1 cellular context compared by ENCODE assay signal in genomic region chr3:40336511-40337135, GRCh38.
TF ChIP-seq lines count a peak whose summit lies in the region.

No MANE protein-coding gene starts in this region.

TF ChIP-seq in GM12878, 131 proteins besides CTCF, POLR2A, EP300 and RAD21:
- TF ChIP-seq WRNIP1 (IDR thresholded peaks at IDR 0.05; ENCODE audit: borderline replicate concordance, low read depth, low read length) (no peak), NBN (IDR thresholded peaks at IDR 0.05) (no peak), IKZF1 (conservative IDR thresholded peaks at IDR 0.05) (no peak), NKRF (conservative IDR thresholded peaks at IDR 0.05) (no peak), RBBP5 (conservative IDR thresholded peaks at IDR 0.05) (no peak), YY1 (IDR thresholded peaks at IDR 0.05; ENCODE audit: low read depth, low read length) (no peak), JUNB (IDR thresholded peaks at IDR 0.05) (no peak), RFX5 (IDR thresholded peaks at IDR 0.05; ENCODE audit: low read depth, low read length) (no peak), ZNF384 (IDR thresholded peaks at IDR 0.05; ENCODE audit: borderline replicate concordance, low read depth, low read length) (no peak), RELA (IDR thresholded peaks at IDR 0.05; ENCODE audit: borderline replicate concordance, partially characterized antibody) (no peak), SMAD5 (IDR thresholded peaks at IDR 0.05; ENCODE audit: low read depth) (no peak), EED (IDR thresholded peaks at IDR 0.05; ENCODE audit: low read depth) (no peak), TBL1XR1 (IDR thresholded peaks at IDR 0.05; ENCODE audit: low read depth, low read length) (no peak), HSF1 (IDR thresholded peaks at IDR 0.05; ENCODE audit: low read depth, low read length) (no peak), SUPT20H (IDR thresholded peaks at IDR 0.05; ENCODE audit: borderline replicate concordance, control insufficient read depth, low read depth, low read length) (no peak), ZSCAN29 (IDR thresholded peaks at IDR 0.05) (no peak)
- TF ChIP-seq, protein P1, sequence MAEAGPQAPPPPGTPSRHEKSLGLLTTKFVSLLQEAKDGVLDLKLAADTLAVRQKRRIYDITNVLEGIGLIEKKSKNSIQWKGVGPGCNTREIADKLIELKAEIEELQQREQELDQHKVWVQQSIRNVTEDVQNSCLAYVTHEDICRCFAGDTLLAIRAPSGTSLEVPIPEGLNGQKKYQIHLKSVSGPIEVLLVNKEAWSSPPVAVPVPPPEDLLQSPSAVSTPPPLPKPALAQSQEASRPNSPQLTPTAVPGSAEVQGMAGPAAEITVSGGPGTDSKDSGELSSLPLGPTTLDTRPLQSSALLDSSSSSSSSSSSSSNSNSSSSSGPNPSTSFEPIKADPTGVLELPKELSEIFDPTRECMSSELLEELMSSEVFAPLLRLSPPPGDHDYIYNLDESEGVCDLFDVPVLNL (IDR thresholded peaks at IDR 0.05; ENCODE audit: low read depth, low read length) = no peak
- TF ChIP-seq, protein P2, sequence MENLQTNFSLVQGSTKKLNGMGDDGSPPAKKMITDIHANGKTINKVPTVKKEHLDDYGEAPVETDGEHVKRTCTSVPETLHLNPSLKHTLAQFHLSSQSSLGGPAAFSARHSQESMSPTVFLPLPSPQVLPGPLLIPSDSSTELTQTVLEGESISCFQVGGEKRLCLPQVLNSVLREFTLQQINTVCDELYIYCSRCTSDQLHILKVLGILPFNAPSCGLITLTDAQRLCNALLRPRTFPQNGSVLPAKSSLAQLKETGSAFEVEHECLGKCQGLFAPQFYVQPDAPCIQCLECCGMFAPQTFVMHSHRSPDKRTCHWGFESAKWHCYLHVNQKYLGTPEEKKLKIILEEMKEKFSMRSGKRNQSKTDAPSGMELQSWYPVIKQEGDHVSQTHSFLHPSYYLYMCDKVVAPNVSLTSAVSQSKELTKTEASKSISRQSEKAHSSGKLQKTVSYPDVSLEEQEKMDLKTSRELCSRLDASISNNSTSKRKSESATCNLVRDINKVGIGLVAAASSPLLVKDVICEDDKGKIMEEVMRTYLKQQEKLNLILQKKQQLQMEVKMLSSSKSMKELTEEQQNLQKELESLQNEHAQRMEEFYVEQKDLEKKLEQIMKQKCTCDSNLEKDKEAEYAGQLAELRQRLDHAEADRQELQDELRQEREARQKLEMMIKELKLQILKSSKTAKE (IDR thresholded peaks at IDR 0.05; ENCODE audit: low read depth, poor library complexity, severe bottlenecking) = no peak
TF ChIP-seq in GM12878: peak in this region for 0.
